ENCODE assay signal across 1 cellular context in genomic region chr3:50327129-50327528, GRCh38.
TF ChIP-seq lines count a peak whose summit lies in the region.

No MANE protein-coding gene starts in this region.

TF ChIP-seq in GM23338, 12 proteins besides CTCF, POLR2A, EP300 and RAD21 (continued from another document):
- no peak for TF ChIP-seq ZNF462 (CRISPR knock-in tag; IDR thresholded peaks at IDR 0.05)
- no peak for TF ChIP-seq EZH2 (IDR thresholded peaks at IDR 0.05; ENCODE audit: low read depth, unreplicated experiment)
TF ChIP-seq in GM23338: peak in this region for 0.
